20 cellular contexts compared by ENCODE assay signal in the genomic region with DNA sequence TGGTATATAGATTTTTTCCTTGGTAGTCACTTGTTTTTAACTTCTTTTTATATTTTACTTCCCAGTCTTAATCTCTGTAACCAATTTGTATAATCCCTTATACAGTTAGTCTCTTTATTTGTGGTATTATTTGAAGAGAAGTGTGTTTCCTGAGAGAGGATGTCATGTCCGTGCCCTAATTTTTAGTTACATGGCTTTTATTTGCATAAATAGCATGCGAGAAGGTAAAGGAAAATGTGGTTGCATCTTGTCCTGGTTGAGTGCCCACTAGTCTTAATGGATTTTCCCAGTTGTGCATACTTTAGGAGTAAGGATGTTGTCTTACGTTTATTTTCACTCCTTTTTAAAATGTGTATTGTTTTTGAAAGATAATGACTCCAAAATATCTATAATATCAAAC. TPM values are rescaled to one million over a fixed set of nuclear protein-coding genes. Genes with fewer than 3 reads are reported as not detected.
DNase-seq lines count a peak whose midpoint lies in the region; ATAC-seq, FAIRE-seq and TF ChIP-seq lines count a peak whose summit lies in the region.
"Had no signal": no experiment of that assay in that cellular context is flagged by ENCODE, and none has a peak within 500 bp of the region (broad histone marks: within the 10 kb centered on the region; RNA-seq: fewer than 3 reads in every experiment).

No MANE protein-coding gene starts in this region.

- peaks cover 7% of the 10 kb centered on the region for H3K36me3 ChIP-seq in CD4-positive, CD25-positive, alpha-beta regulatory T cell (ENCODE audit: control insufficient read depth, insufficient read depth, low read length)
- H3K36me3 ChIP-seq in naive thymus-derived CD4-positive, alpha-beta T cell (ENCODE audit: control insufficient read depth in 2 of 3, insufficient read depth in 3 of 3, low read length in 3 of 3): peaks cover 0 to 5% (median 0%) of the 10 kb centered on the region in 3 experiments
- H3K36me3 ChIP-seq: thyroid gland had no signal

- peak overlapping the region; percentile 37 for H3K27ac ChIP-seq in CD4-positive, CD25-positive, alpha-beta regulatory T cell (ENCODE audit: insufficient read depth, low read length, poor library complexity, severe bottlenecking)
- no peak overlapping the region for H3K27ac ChIP-seq in naive thymus-derived CD4-positive, alpha-beta T cell (ENCODE audit: low read depth, low read length)
- no peak overlapping the region for H3K27ac ChIP-seq in coronary artery
- H3K27ac ChIP-seq: thyroid gland had no signal

- no peaks in the 10 kb centered on the region for H3K27me3 ChIP-seq in CD4-positive, CD25-positive, alpha-beta regulatory T cell (ENCODE audit: control insufficient read depth, insufficient read depth, low read length)
- no peaks in the 10 kb centered on the region for H3K27me3 ChIP-seq in naive thymus-derived CD4-positive, alpha-beta T cell (ENCODE audit: control insufficient read depth in 2 of 2, insufficient read depth in 2 of 2, low read length in 2 of 2)
- H3K27me3 ChIP-seq: thyroid gland had no signal

- peak overlapping the region; percentile 49 for H3K4me3 ChIP-seq in CD4-positive, CD25-positive, alpha-beta regulatory T cell (ENCODE audit: low read depth, low read length)
- H3K4me3 ChIP-seq in naive thymus-derived CD4-positive, alpha-beta T cell (ENCODE audit: low read length): no peak overlapping the region
- H3K4me3 ChIP-seq in coronary artery: no peak overlapping the region
- H3K4me3 ChIP-seq: mucosa of descending colon, thyroid gland had no signal

- no peak for DNase-seq in CD4-positive, CD25-positive, alpha-beta regulatory T cell
- no peak for DNase-seq in activated T-helper 1 cell treated with anti-CD3 and anti-CD28 coated beads, Interleukin-12 subunit alpha, Interleukin-12 subunit beta, Interleukin-2, Interleukin-4 antibody, amounts not matched to agents 30 ng/mL and 10 ng/mL and 1 ng/mL, durations not matched to agents 14 hours and 24 hours and 36 hours (ENCODE audit: low spot score)
- no peak for DNase-seq in naive thymus-derived CD4-positive, alpha-beta T cell
- DNase-seq in coronary artery (ENCODE audit: low spot score): no peak
- DNase-seq in mesenteric fat pad (ENCODE audit: low spot score): no peak
- no peak for DNase-seq in activated CD4-positive, alpha-beta T cell treated with anti-CD3 and anti-CD28 coated beads, Interleukin-2, amount 50 U/mL, for 48 hours
- DNase-seq in frontal cortex (ENCODE audit: low spot score in 2 of 2): no peak
- DNase-seq: activated effector memory CD4-positive, alpha-beta T cell treated with anti-CD3 and anti-CD28 coated beads, Interleukin-2, amount 50 U/mL, for 16 hours; AML-193; aorta; IMR-90; left cardiac atrium; mucosa of descending colon; NCI-H2029 treated with DMSO at 0.1 percent for 48 hours; NCI-H510A; OCI-M1; stimulated activated CD4-positive, alpha-beta T cell treated with anti-CD3 and anti-CD28 coated beads, Interleukin-4, amount 100 ng/mL, for 1 hour; thyroid gland had no signal

- no peak for TF ChIP-seq CTCF in coronary artery (IDR thresholded peaks at IDR 0.05)

- peaks cover 18% of the 10 kb centered on the region for H3K36me3 Mint-ChIP-seq in CD4-positive, CD25-positive, alpha-beta regulatory T cell
- H3K36me3 Mint-ChIP-seq in IgD-negative memory B cell: peaks cover 2% of the 10 kb centered on the region
- peaks cover 19% of the 10 kb centered on the region for H3K36me3 Mint-ChIP-seq in activated T-helper 1 cell treated with anti-CD3 and anti-CD28 coated beads, Interleukin-12 subunit alpha, Interleukin-12 subunit beta, Interleukin-2, Interleukin-4 antibody, amounts not matched to agents 30 ng/mL and 10 ng/mL and 1 ng/mL, durations not matched to agents 14 hours and 24 hours and 36 hours (ENCODE audit: low read depth)
- peaks cover 0 to 14% (median 9%) of the 10 kb centered on the region in 5 donors for H3K36me3 Mint-ChIP-seq in naive thymus-derived CD4-positive, alpha-beta T cell

- intact Hi-C loops in activated T-helper 1 cell treated with anti-CD3 and anti-CD28 coated beads, Interleukin-12 subunit alpha, Interleukin-12 subunit beta, Interleukin-2, Interleukin-4 antibody, amounts not matched to agents 30 ng/mL and 10 ng/mL and 1 ng/mL, durations not matched to agents 14 hours and 24 hours and 36 hours (cut with micrococcal nuclease): no loop called here
- intact Hi-C loops in naive thymus-derived CD4-positive, alpha-beta T cell (cut with micrococcal nuclease): no loop called here

- no peak for ATAC-seq in CD4-positive, CD25-positive, alpha-beta regulatory T cell (ENCODE audit: low read depth in 2 of 2)
- ATAC-seq in naive thymus-derived CD4-positive, alpha-beta T cell: no peak
- ATAC-seq: left cardiac atrium, mucosa of descending colon had no signal

- H3K27me3 Mint-ChIP-seq in CD4-positive, CD25-positive, alpha-beta regulatory T cell: no peaks in the 10 kb centered on the region
- no peaks in the 10 kb centered on the region for H3K27me3 Mint-ChIP-seq in IgD-negative memory B cell
- no peaks in the 10 kb centered on the region for H3K27me3 Mint-ChIP-seq in activated T-helper 1 cell treated with anti-CD3 and anti-CD28 coated beads, Interleukin-12 subunit alpha, Interleukin-12 subunit beta, Interleukin-2, Interleukin-4 antibody, amounts not matched to agents 30 ng/mL and 10 ng/mL and 1 ng/mL, durations not matched to agents 14 hours and 24 hours and 36 hours (ENCODE audit: insufficient read depth)
- no peaks in the 10 kb centered on the region for H3K27me3 Mint-ChIP-seq in naive thymus-derived CD4-positive, alpha-beta T cell

- H3K27ac Mint-ChIP-seq in CD4-positive, CD25-positive, alpha-beta regulatory T cell: peak overlapping the region in 1 of 3 donors; percentile 15
- H3K27ac Mint-ChIP-seq in IgD-negative memory B cell: peak overlapping the region in 2 of 3 donors; percentile 16 to 26
- peak overlapping the region; percentile 73 for H3K27ac Mint-ChIP-seq in activated T-helper 1 cell treated with anti-CD3 and anti-CD28 coated beads, Interleukin-12 subunit alpha, Interleukin-12 subunit beta, Interleukin-2, Interleukin-4 antibody, amounts not matched to agents 30 ng/mL and 10 ng/mL and 1 ng/mL, durations not matched to agents 14 hours and 24 hours and 36 hours
- peak overlapping the region in 7 of 9 donors; percentile 38 to 85 (median 81) for H3K27ac Mint-ChIP-seq in naive thymus-derived CD4-positive, alpha-beta T cell

- peaks cover 0 to 2% (median 0%) of the 10 kb centered on the region in 7 donors for H3K9me3 Mint-ChIP-seq in CD4-positive, CD25-positive, alpha-beta regulatory T cell
- no peaks in the 10 kb centered on the region for H3K9me3 Mint-ChIP-seq in IgD-negative memory B cell
- H3K9me3 Mint-ChIP-seq in activated T-helper 1 cell treated with anti-CD3 and anti-CD28 coated beads, Interleukin-12 subunit alpha, Interleukin-12 subunit beta, Interleukin-2, Interleukin-4 antibody, amounts not matched to agents 30 ng/mL and 10 ng/mL and 1 ng/mL, durations not matched to agents 14 hours and 24 hours and 36 hours: no peaks in the 10 kb centered on the region
- no peaks in the 10 kb centered on the region for H3K9me3 Mint-ChIP-seq in naive thymus-derived CD4-positive, alpha-beta T cell

- FAIRE-seq in frontal cortex (lab: Jason Lieb, UNC): no peak
- FAIRE-seq: H1 had no signal

- peak overlapping the region; percentile 30 to 82 (median 36) for H3K4me3 Mint-ChIP-seq in CD4-positive, CD25-positive, alpha-beta regulatory T cell
- H3K4me3 Mint-ChIP-seq in IgD-negative memory B cell: peak overlapping the region in 2 of 4 donors; percentile 61 to 86
- no peak overlapping the region for H3K4me3 Mint-ChIP-seq in activated T-helper 1 cell treated with anti-CD3 and anti-CD28 coated beads, Interleukin-12 subunit alpha, Interleukin-12 subunit beta, Interleukin-2, Interleukin-4 antibody, amounts not matched to agents 30 ng/mL and 10 ng/mL and 1 ng/mL, durations not matched to agents 14 hours and 24 hours and 36 hours
- H3K4me3 Mint-ChIP-seq in naive thymus-derived CD4-positive, alpha-beta T cell: peak overlapping the region in 9 of 10 donors; percentile 8 to 81 (median 60)

- POLR2A ChIA-PET in naive thymus-derived CD4-positive, alpha-beta T cell (lab: Charles Lee): no interaction called here

- H3K4me1 ChIP-seq in CD4-positive, CD25-positive, alpha-beta regulatory T cell (ENCODE audit: control insufficient read depth, insufficient read depth, low read length, poor library complexity, severe bottlenecking): peaks cover 75% of the 10 kb centered on the region
- peaks cover 76 to 81% of the 10 kb centered on the region in 2 donors for H3K4me1 ChIP-seq in naive thymus-derived CD4-positive, alpha-beta T cell (ENCODE audit: control insufficient read depth in 2 of 2, insufficient read depth in 2 of 2, low read length in 2 of 2)

- CTCF ChIA-PET in naive thymus-derived CD4-positive, alpha-beta T cell (lab: Charles Lee): no interaction called here

- no peaks in the 10 kb centered on the region for H3K9me3 ChIP-seq in CD4-positive, CD25-positive, alpha-beta regulatory T cell (ENCODE audit: control insufficient read depth in 2 of 2, low read length in 2 of 2)
- no peaks in the 10 kb centered on the region for H3K9me3 ChIP-seq in naive thymus-derived CD4-positive, alpha-beta T cell (ENCODE audit: control insufficient read depth in 2 of 3, low read length in 3 of 3)
- H3K9me3 ChIP-seq: mucosa of descending colon, thyroid gland had no signal

- peaks cover 60 to 98% (median 79%) of the 10 kb centered on the region in 4 donors for H3K4me1 Mint-ChIP-seq in CD4-positive, CD25-positive, alpha-beta regulatory T cell
- H3K4me1 Mint-ChIP-seq in IgD-negative memory B cell: peaks cover 72 to 77% (median 76%) of the 10 kb centered on the region in 3 donors
- peaks cover 74% of the 10 kb centered on the region for H3K4me1 Mint-ChIP-seq in activated T-helper 1 cell treated with anti-CD3 and anti-CD28 coated beads, Interleukin-12 subunit alpha, Interleukin-12 subunit beta, Interleukin-2, Interleukin-4 antibody, amounts not matched to agents 30 ng/mL and 10 ng/mL and 1 ng/mL, durations not matched to agents 14 hours and 24 hours and 36 hours (ENCODE audit: low read depth)
- H3K4me1 Mint-ChIP-seq in naive thymus-derived CD4-positive, alpha-beta T cell: peaks cover 57 to 100% (median 93%) of the 10 kb centered on the region in 7 donors

RNA-seq across cellular contexts. Expression of gene RAP1B, which starts 27.5 kb away (rescaled TPM):
- 290 TPM for total RNA-seq in CD4-positive, CD25-positive, alpha-beta regulatory T cell
- 100 to 1,000 TPM; 399 to 465 (median 425) TPM for polyA plus RNA-seq in CD4-positive, CD25-positive, alpha-beta regulatory T cell
- 297 TPM for polyA plus RNA-seq in IgD-negative memory B cell
- total RNA-seq in activated T-helper 1 cell treated with anti-CD3 and anti-CD28 coated beads, Interleukin-12 subunit alpha, Interleukin-12 subunit beta, Interleukin-2, Interleukin-4 antibody, amounts not matched to agents 30 ng/mL and 10 ng/mL and 1 ng/mL, durations not matched to agents 14 hours and 24 hours and 36 hours: 244 and 263 TPM in 2 replicates
- total RNA-seq in naive thymus-derived CD4-positive, alpha-beta T cell: 100 to 1,000 TPM; 202 to 287 (median 223) TPM
- 100 to 1,000 TPM; 482 to 596 TPM for polyA plus RNA-seq in naive thymus-derived CD4-positive, alpha-beta T cell
- total RNA-seq in mesenteric fat pad (323 TPM), frontal cortex (66.4 TPM)

RNA-seq across cellular contexts. Expression of gene NUP107, which starts 48.6 kb away (rescaled TPM):
- total RNA-seq in CD4-positive, CD25-positive, alpha-beta regulatory T cell: 37.0 TPM
- 10 to 100 TPM; 28.9 to 36.7 (median 31.8) TPM for polyA plus RNA-seq in CD4-positive, CD25-positive, alpha-beta regulatory T cell
- polyA plus RNA-seq in IgD-negative memory B cell: 28.9 TPM
- 123 and 135 TPM in 2 replicates for total RNA-seq in activated T-helper 1 cell treated with anti-CD3 and anti-CD28 coated beads, Interleukin-12 subunit alpha, Interleukin-12 subunit beta, Interleukin-2, Interleukin-4 antibody, amounts not matched to agents 30 ng/mL and 10 ng/mL and 1 ng/mL, durations not matched to agents 14 hours and 24 hours and 36 hours
- total RNA-seq in naive thymus-derived CD4-positive, alpha-beta T cell: 10 to 100 TPM; 45.2 to 80.9 (median 69.0) TPM
- polyA plus RNA-seq in naive thymus-derived CD4-positive, alpha-beta T cell: 10 to 100 TPM; 25.5 to 48.9 TPM
- total RNA-seq in mesenteric fat pad (50.6 TPM), frontal cortex (59.9 TPM)
